10 cellular contexts compared by ENCODE assay signal in genomic region chr14:32667791-32668190, GRCh38.
"Had no signal": no experiment of that assay in that cellular context is flagged by ENCODE, and none has a peak within 500 bp of the region (broad histone marks: within the 10 kb centered on the region; RNA-seq: fewer than 3 reads in every experiment).

No MANE protein-coding gene starts in this region.

- H3K4me1 ChIP-seq: HAP-1 had no signal

- H3K27ac ChIP-seq: GM23248 had no signal

- H3K9me3 ChIP-seq: HAP-1 had no signal

- DNase-seq: GM23248, GOT3, H7, HFFc6, IMR-90, KG1 had no signal

- FAIRE-seq: HTR-8/SVneo, K562 had no signal

- H3K4me3 ChIP-seq: GM23248, HAP-1, K562 had no signal

- H2AFZ ChIP-seq: GM23248 had no signal

- ATAC-seq: HCT116, K562 had no signal

- H3K36me3 ChIP-seq: HAP-1 had no signal
